17 cellular contexts compared by ENCODE assay signal in the genomic region with DNA sequence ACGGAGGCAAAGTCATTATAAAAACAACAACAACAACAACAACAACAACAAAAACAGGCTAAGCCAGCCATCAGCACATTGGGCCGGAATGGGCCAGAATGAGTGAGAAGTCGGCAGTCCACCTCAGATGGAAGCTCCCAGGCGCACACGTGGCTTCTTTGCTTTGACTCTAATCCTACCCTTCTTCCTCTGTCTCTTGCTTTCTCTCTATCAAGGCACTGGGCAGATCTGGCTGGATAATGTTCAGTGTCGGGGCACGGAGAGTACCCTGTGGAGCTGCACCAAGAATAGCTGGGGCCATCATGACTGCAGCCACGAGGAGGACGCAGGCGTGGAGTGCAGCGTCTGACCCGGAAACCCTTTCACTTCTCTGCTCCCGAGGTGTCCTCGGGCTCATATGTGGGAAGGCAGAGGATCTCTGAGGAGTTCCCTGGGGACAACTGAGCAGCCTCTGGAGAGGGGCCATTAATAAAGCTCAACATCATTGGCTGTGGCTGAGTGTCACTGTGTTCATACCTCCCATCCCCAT. TPM values are rescaled to one million over a fixed set of nuclear protein-coding genes. Genes with fewer than 3 reads are reported as not detected.
DNase-seq lines count a peak whose midpoint lies in the region; ATAC-seq and TF ChIP-seq lines count a peak whose summit lies in the region.
"Had no signal": no experiment of that assay in that cellular context is flagged by ENCODE, and none has a peak within 500 bp of the region (broad histone marks: within the 10 kb centered on the region; RNA-seq: fewer than 3 reads in every experiment).

No MANE protein-coding gene starts in this region.

- H3K36me3 Mint-ChIP-seq in GM23338 (ENCODE audit: low read depth), result no peaks in the 10 kb centered on the region
- H3K36me3 Mint-ChIP-seq in activated T-helper 2 cell treated with anti-CD3 and anti-CD28 coated beads, Interferon-gamma antibody, Interleukin-2, Interleukin-4, amounts not matched to agents 10 μg/mL and 5 μg/mL and 100 μg/mL, durations not matched to agents 14 hours and 24 hours and 36 hours (ENCODE audit: low read depth), result no peaks in the 10 kb centered on the region
- H3K36me3 Mint-ChIP-seq: CD4-positive, CD25-positive, alpha-beta regulatory T cell; CD8-positive, alpha-beta memory T cell had no signal

- H3K27me3 ChIP-seq in GM23338 (ENCODE audit: insufficient read depth) (no peaks in the 10 kb centered on the region), stomach (peaks cover 0 to 11% (median 0%) of the 10 kb centered on the region in 3 donors)
- H3K27me3 ChIP-seq: BE2C had no signal

- H3K4me3 ChIP-seq in GM23338 (no peak overlapping the region), stomach (no peak overlapping the region)
- H3K4me3 ChIP-seq: GM23248 had no signal

- ATAC-seq in GM23338, result no peak
- ATAC-seq in GM19395 (IDR thresholded peaks at IDR 0.05; ENCODE audit: unreplicated experiment), result no peak

- no peaks in the 10 kb centered on the region for H3F3A ChIP-seq in GM23338 (replicated peaks; ENCODE audit: low read depth)

- H3K4me1 ChIP-seq in GM23338 (ENCODE audit: insufficient read depth) (no peaks in the 10 kb centered on the region), stomach (no peaks in the 10 kb centered on the region)
- H3K4me1 ChIP-seq: BE2C had no signal

- H3K4me3 Mint-ChIP-seq in GM23338, result no peak overlapping the region
- H3K4me3 Mint-ChIP-seq in activated T-helper 2 cell treated with anti-CD3 and anti-CD28 coated beads, Interferon-gamma antibody, Interleukin-2, Interleukin-4, amounts not matched to agents 10 μg/mL and 5 μg/mL and 100 μg/mL, durations not matched to agents 14 hours and 24 hours and 36 hours (ENCODE audit: low read depth), result no peak overlapping the region
- H3K4me3 Mint-ChIP-seq: CD4-positive, CD25-positive, alpha-beta regulatory T cell; CD8-positive, alpha-beta memory T cell had no signal

- H3K9me3 Mint-ChIP-seq in GM23338, result peaks cover 8% of the 10 kb centered on the region
- no peaks in the 10 kb centered on the region for H3K9me3 Mint-ChIP-seq in activated T-helper 2 cell treated with anti-CD3 and anti-CD28 coated beads, Interferon-gamma antibody, Interleukin-2, Interleukin-4, amounts not matched to agents 10 μg/mL and 5 μg/mL and 100 μg/mL, durations not matched to agents 14 hours and 24 hours and 36 hours

- H3K4me2 ChIP-seq in GM23338, result no peak overlapping the region

- H4K20me1 ChIP-seq in GM23338 (replicated peaks; ENCODE audit: insufficient read depth), result no peaks in the 10 kb centered on the region

- peaks cover 7% of the 10 kb centered on the region for H3K27me3 Mint-ChIP-seq in GM23338 (ENCODE audit: insufficient read depth, low read depth, poor library complexity)
- H3K27me3 Mint-ChIP-seq in activated T-helper 2 cell treated with anti-CD3 and anti-CD28 coated beads, Interferon-gamma antibody, Interleukin-2, Interleukin-4, amounts not matched to agents 10 μg/mL and 5 μg/mL and 100 μg/mL, durations not matched to agents 14 hours and 24 hours and 36 hours (ENCODE audit: low read depth), result no peaks in the 10 kb centered on the region
- H3K27me3 Mint-ChIP-seq: CD4-positive, CD25-positive, alpha-beta regulatory T cell had no signal

- no peak for TF ChIP-seq POLR2A in stomach (IDR thresholded peaks at IDR 0.05)

- H3K9me3 ChIP-seq in stomach, result no peaks in the 10 kb centered on the region
- H3K9me3 ChIP-seq: BE2C had no signal

- intact Hi-C loops in activated T-helper 2 cell treated with anti-CD3 and anti-CD28 coated beads, Interferon-gamma antibody, Interleukin-2, Interleukin-4, amounts not matched to agents 10 μg/mL and 5 μg/mL and 100 μg/mL, durations not matched to agents 14 hours and 24 hours and 36 hours (cut with micrococcal nuclease), result no loop called here
- intact Hi-C loops in stomach (cut with DNase I; ENCODE audit: low total_unique reads), result no loop called here
- intact Hi-C loops in posterior vena cava (cut with DNase I), result no loop called here

- 85 to 90% (median 88%) methylated on average over 14 of the region's 14 CpGs for WGBS in stomach, 5 donors

- no peak overlapping the region for H3K27ac ChIP-seq in GM23338 (ENCODE audit: low read depth)
- no peak overlapping the region for H3K27ac ChIP-seq in stomach
- H3K27ac ChIP-seq: GM23248 had no signal

- H3K79me2 ChIP-seq in GM23338 (replicated peaks; ENCODE audit: insufficient read depth), result no peaks in the 10 kb centered on the region

- TF ChIP-seq CTCF in GM23338 (conservative IDR thresholded peaks at IDR 0.05; ENCODE audit: low read depth in 2 of 2) (no peak), stomach (IDR thresholded peaks at IDR 0.05) (no peak)

- peak overlapping the region; percentile 18; the same call in 1 of the 2 replicates for H2AFZ ChIP-seq in GM23338
- H2AFZ ChIP-seq: GM23248 had no signal

- DNase-seq in GM23338 (ENCODE audit: low spot score), result no peak
- peak; percentile 1 for DNase-seq in activated T-helper 2 cell treated with anti-CD3 and anti-CD28 coated beads, Interferon-gamma antibody, Interleukin-2, Interleukin-4, amounts not matched to agents 10 μg/mL and 5 μg/mL and 100 μg/mL, durations not matched to agents 14 hours and 24 hours and 36 hours (ENCODE audit: low spot score)
- peak; percentile 45 for DNase-seq in mesenteric fat pad (ENCODE audit: low spot score)
- DNase-seq in stomach, result peak; percentile 3
- no peak for DNase-seq in posterior vena cava (ENCODE audit: low spot score)
- DNase-seq in NCI-H2081 (lab: John Stamatoyannopoulos, UW), result no peak
- DNase-seq in dedifferentiated amniotic fluid mesenchymal stem cell (ENCODE audit: extremely low spot score), result no peak
- DNase-seq: ACHN; BE2C; C1 segment of cervical spinal cord; CD4-positive, CD25-positive, alpha-beta regulatory T cell; CD8-positive, alpha-beta memory T cell; COR-L47; GM23248; HCEC 1CT had no signal

- H3K36me3 ChIP-seq in GM23338 (ENCODE audit: insufficient read depth), result no peaks in the 10 kb centered on the region
- H3K36me3 ChIP-seq in stomach, result no peaks in the 10 kb centered on the region
- H3K36me3 ChIP-seq: BE2C had no signal

- H3K9me2 ChIP-seq in GM23338 (ENCODE audit: insufficient read depth), result no peaks in the 10 kb centered on the region

- no peaks in the 10 kb centered on the region for H3K4me1 Mint-ChIP-seq in GM23338
- H3K4me1 Mint-ChIP-seq in activated T-helper 2 cell treated with anti-CD3 and anti-CD28 coated beads, Interferon-gamma antibody, Interleukin-2, Interleukin-4, amounts not matched to agents 10 μg/mL and 5 μg/mL and 100 μg/mL, durations not matched to agents 14 hours and 24 hours and 36 hours (ENCODE audit: low read depth), result no peaks in the 10 kb centered on the region
- H3K4me1 Mint-ChIP-seq: CD4-positive, CD25-positive, alpha-beta regulatory T cell; CD8-positive, alpha-beta memory T cell had no signal

- H3K27ac Mint-ChIP-seq in GM23338, result no peak overlapping the region
- no peak overlapping the region for H3K27ac Mint-ChIP-seq in activated T-helper 2 cell treated with anti-CD3 and anti-CD28 coated beads, Interferon-gamma antibody, Interleukin-2, Interleukin-4, amounts not matched to agents 10 μg/mL and 5 μg/mL and 100 μg/mL, durations not matched to agents 14 hours and 24 hours and 36 hours
- H3K27ac Mint-ChIP-seq: CD4-positive, CD25-positive, alpha-beta regulatory T cell; CD8-positive, alpha-beta memory T cell had no signal

- TF ChIP-seq EP300 in stomach (IDR thresholded peaks at IDR 0.05), result no peak

TF ChIP-seq in GM23338, 12 proteins besides CTCF, POLR2A, EP300 and RAD21 (continues in another document):
- TF ChIP-seq, protein P1, sequence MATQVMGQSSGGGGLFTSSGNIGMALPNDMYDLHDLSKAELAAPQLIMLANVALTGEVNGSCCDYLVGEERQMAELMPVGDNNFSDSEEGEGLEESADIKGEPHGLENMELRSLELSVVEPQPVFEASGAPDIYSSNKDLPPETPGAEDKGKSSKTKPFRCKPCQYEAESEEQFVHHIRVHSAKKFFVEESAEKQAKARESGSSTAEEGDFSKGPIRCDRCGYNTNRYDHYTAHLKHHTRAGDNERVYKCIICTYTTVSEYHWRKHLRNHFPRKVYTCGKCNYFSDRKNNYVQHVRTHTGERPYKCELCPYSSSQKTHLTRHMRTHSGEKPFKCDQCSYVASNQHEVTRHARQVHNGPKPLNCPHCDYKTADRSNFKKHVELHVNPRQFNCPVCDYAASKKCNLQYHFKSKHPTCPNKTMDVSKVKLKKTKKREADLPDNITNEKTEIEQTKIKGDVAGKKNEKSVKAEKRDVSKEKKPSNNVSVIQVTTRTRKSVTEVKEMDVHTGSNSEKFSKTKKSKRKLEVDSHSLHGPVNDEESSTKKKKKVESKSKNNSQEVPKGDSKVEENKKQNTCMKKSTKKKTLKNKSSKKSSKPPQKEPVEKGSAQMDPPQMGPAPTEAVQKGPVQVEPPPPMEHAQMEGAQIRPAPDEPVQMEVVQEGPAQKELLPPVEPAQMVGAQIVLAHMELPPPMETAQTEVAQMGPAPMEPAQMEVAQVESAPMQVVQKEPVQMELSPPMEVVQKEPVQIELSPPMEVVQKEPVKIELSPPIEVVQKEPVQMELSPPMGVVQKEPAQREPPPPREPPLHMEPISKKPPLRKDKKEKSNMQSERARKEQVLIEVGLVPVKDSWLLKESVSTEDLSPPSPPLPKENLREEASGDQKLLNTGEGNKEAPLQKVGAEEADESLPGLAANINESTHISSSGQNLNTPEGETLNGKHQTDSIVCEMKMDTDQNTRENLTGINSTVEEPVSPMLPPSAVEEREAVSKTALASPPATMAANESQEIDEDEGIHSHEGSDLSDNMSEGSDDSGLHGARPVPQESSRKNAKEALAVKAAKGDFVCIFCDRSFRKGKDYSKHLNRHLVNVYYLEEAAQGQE (IDR thresholded peaks at IDR 0.05; ENCODE audit: unreplicated experiment), result no peak
- no peak for TF ChIP-seq EZH2 (IDR thresholded peaks at IDR 0.05; ENCODE audit: low read depth, unreplicated experiment)

RNA-seq across cellular contexts. Expression of a gene that starts 52.2 kb away (rescaled TPM):
- total RNA-seq in GM23338 (2014; rRNA removed; shearing (Covaris generic)), result not detected in 2 replicates
- not detected in 2 replicates for polyA plus RNA-seq in GM23338 (2016; fragmentation: Nextera tagmentation; extraction: Ambion mirVana)
- not detected in 2 replicates for total RNA-seq in activated T-helper 2 cell treated with anti-CD3 and anti-CD28 coated beads, Interferon-gamma antibody, Interleukin-2, Interleukin-4, amounts not matched to agents 10 μg/mL and 5 μg/mL and 100 μg/mL, durations not matched to agents 14 hours and 24 hours and 36 hours
- total RNA-seq in mesenteric fat pad, result 92.5 TPM
- total RNA-seq in stomach, result 10 to 100 TPM in 1 of 5 donors, 1 to 10 TPM in 2, under 1 TPM in 1, not detected in 1; 0.45 to 16.3 (median 1.7) TPM
- 1 to 10 TPM in 2 of 3 donors, under 1 TPM in 1; 0.78 to 3.8 (median 2.8) TPM for polyA plus RNA-seq in stomach
- total RNA-seq in posterior vena cava, result 10 to 100 TPM; 20.5 to 78.2 TPM
- total RNA-seq: CD4-positive, CD25-positive, alpha-beta regulatory T cell; CD8-positive, alpha-beta memory T cell; GM23248; HT-29 had no signal
- polyA plus RNA-seq: CD4-positive, CD25-positive, alpha-beta regulatory T cell; CD8-positive, alpha-beta memory T cell; GM23248 had no signal

Comparison
In these comparisons a context has a peak if more than half of its experiments do, and no peak if none do; other contexts are left out.
1. DNase-seq: peak in activated T-helper 2 cell treated with anti-CD3 and anti-CD28 coated beads, Interferon-gamma antibody, Interleukin-2, Interleukin-4, amounts not matched to agents 10 μg/mL and 5 μg/mL and 100 μg/mL, durations not matched to agents 14 hours and 24 hours and 36 hours (single experiment), mesenteric fat pad (single experiment) and stomach (single experiment); none in GM23338 (single experiment), posterior vena cava (single experiment), NCI-H2081 (0 of 2) and dedifferentiated amniotic fluid mesenchymal stem cell (single experiment).